19 cellular contexts compared by ENCODE assay signal in the genomic region with DNA sequence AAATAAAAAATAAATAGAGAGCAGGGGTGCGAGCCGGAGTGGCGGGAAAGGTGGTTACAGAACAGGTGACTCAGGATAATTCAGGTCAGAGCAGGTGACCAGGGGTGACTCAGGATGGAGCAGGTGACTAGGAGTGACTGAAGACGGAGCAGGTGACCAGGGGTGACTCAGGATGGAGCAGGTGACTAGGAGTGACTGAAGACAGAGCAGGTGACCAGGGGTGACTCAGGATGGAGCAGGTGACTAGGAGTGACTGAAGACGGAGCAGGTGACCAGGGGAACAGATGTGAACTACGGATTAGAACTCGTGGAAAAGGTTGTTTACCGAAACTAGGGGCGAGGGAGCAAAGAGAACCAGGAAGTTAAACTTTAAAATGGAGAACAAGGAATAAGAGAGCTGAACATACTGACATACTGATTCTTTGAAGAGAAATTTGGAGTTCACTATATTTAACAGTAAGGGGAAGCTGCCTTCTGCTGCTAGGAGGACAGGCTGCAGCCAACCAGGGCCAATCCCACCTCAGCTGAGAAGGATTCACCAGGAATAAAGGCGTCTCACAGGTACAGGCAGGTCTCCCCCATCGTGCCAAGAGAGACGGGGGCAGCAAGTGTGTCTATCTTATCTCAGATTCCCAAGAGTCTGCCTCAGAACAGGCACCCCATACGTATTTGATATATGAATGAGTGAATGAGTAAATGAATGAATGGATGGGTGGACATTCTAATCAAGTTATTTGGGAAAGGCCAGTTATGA.
A peak's percentile ranks its signal among the peaks of the same experiment; 100 is the strongest.
DNase-seq lines count a peak whose midpoint lies in the region; ATAC-seq, FAIRE-seq and TF ChIP-seq lines count a peak whose summit lies in the region.
"Had no signal": no experiment of that assay in that cellular context is flagged by ENCODE, and none has a peak within 500 bp of the region (broad histone marks: within the 10 kb centered on the region; RNA-seq: fewer than 3 reads in every experiment).

No MANE protein-coding gene starts in this region.

- intact Hi-C loops in activated CD4-positive, alpha-beta T cell treated with anti-CD3 and anti-CD28 coated beads for 36 hours (cut with DNase I, micrococcal nuclease), result no loop called here
- intact Hi-C loops in mucosa of descending colon (cut with DNase I, micrococcal nuclease), result no loop called here

- TF ChIP-seq RAD21 in H1 (IDR thresholded peaks at IDR 0.05 in 1 of 2, conservative IDR thresholded peaks at IDR 0.05 in 1 of 2; ENCODE audit: low read depth in 2 of 2, low read length in 2 of 2), result no peak

- H3K18ac ChIP-seq in H1 (ENCODE audit: extremely low read depth, low read length), result no peak overlapping the region

- H4K20me1 ChIP-seq in H1 (replicated peaks in 1 of 2; ENCODE audit: control insufficient read depth in 1 of 2, insufficient read depth in 2 of 2, low read length in 2 of 2), result no peaks in the 10 kb centered on the region

- no peaks in the 10 kb centered on the region; the same call in 1 of the 2 replicates for H3K79me1 ChIP-seq in H1 (ENCODE audit: low read depth, low read length)

- POLR2A ChIA-PET in activated CD4-positive, alpha-beta T cell treated with anti-CD3 and anti-CD28 coated beads for 36 hours (lab: Charles Lee), result no interaction called here
- POLR2A ChIA-PET in activated CD4-positive, alpha-beta T cell treated with anti-CD3 and anti-CD28 coated beads, Interleukin-2, amount 10 ng/mL, durations not matched to agents 7 days and 5 days (lab: Charles Lee), result no interaction called here
- POLR2A ChIA-PET in H1 (lab: Charles Lee; ENCODE audit: partially characterized antibody), result no interaction called here

- DNase-seq in activated CD4-positive, alpha-beta T cell treated with anti-CD3 and anti-CD28 coated beads for 36 hours, result peak; percentile 6
- DNase-seq in activated CD4-positive, alpha-beta T cell treated with anti-CD3 and anti-CD28 coated beads, Interleukin-2, amount 10 ng/mL, durations not matched to agents 7 days and 5 days, result no peak
- DNase-seq in H1 (ENCODE audit: low read depth in 1 of 2, low spot score in 2 of 2) (peak in 1 of 2 experiments; percentile 14), mucosa of descending colon (no peak), activated gamma-delta T cell (lab: John Stamatoyannopoulos, UW) (no peak), NOMO-1 treated with dmso at 0.1 percent for 144 hours (lab: John Stamatoyannopoulos, UW; ENCODE audit: unreplicated experiment) (no peak)
- DNase-seq: DMS153, EL, HFFc6, NCI-H1105 treated with DMSO at 0.1 percent for 48 hours, NCI-H1694 treated with DMSO at 0.1 percent for 48 hours, NCI-H510A treated with DMSO at 0.1 percent for 48 hours, NCI-H774, OCI-M1, SHP77 treated with DMSO at 0.1 percent for 48 hours had no signal

- no peak overlapping the region for H2BK20ac ChIP-seq in H1 (ENCODE audit: low read length)

- H3K79me2 ChIP-seq in H1 (ENCODE audit: control insufficient read depth in 1 of 2, insufficient read depth in 2 of 2, low read length in 2 of 2), result no peaks in the 10 kb centered on the region

- H3K27ac ChIP-seq in H1 (ENCODE audit: low read depth, low read length), result no peak overlapping the region

- WGBS in H1 (ENCODE audit: extremely low coverage in 1 of 2, insufficient coverage in 1 of 2, insufficient read length in 1 of 2, insufficient replicate concordance in 2 of 2, low coverage in 1 of 2, low lambda C conversion rate in 2 of 2, missing lambda C conversion rate in 1 of 2), 2 experiments, result 92% methylated on average over 13 of the region's 13 CpGs; no CpG with 5 or more reads in 1 of the 2 experiments

- H4K5ac ChIP-seq in H1 (ENCODE audit: insufficient read length, low read depth, low read length), result no peak overlapping the region

- H2BK5ac ChIP-seq in H1 (ENCODE audit: low read depth, low read length), result no peak overlapping the region

- no peaks in the 10 kb centered on the region for H3K36me3 Mint-ChIP-seq in activated CD4-positive, alpha-beta T cell treated with anti-CD3 and anti-CD28 coated beads for 36 hours (ENCODE audit: low read depth)
- no peaks in the 10 kb centered on the region for H3K36me3 Mint-ChIP-seq in activated CD4-positive, alpha-beta T cell treated with anti-CD3 and anti-CD28 coated beads, Interleukin-2, amount 10 ng/mL, durations not matched to agents 7 days and 5 days (ENCODE audit: low read depth)

- H3K56ac ChIP-seq in H1 (replicated peaks; ENCODE audit: insufficient read length, low read depth, low read length), result no peak overlapping the region

- H3K4ac ChIP-seq in H1 (replicated peaks; ENCODE audit: insufficient read length, low read depth, low read length), result no peak overlapping the region

- H4K91ac ChIP-seq in H1 (replicated peaks; ENCODE audit: insufficient read length, low read length), result no peak overlapping the region

- no peak overlapping the region for H2BK15ac ChIP-seq in H1 (ENCODE audit: low read length)

- H3K27me3 Mint-ChIP-seq in activated CD4-positive, alpha-beta T cell treated with anti-CD3 and anti-CD28 coated beads for 36 hours, result peaks cover 20% of the 10 kb centered on the region
- H3K27me3 Mint-ChIP-seq in activated CD4-positive, alpha-beta T cell treated with anti-CD3 and anti-CD28 coated beads, Interleukin-2, amount 10 ng/mL, durations not matched to agents 7 days and 5 days, result no peaks in the 10 kb centered on the region

- H3K36me3 ChIP-seq in H1 (ENCODE audit: control insufficient read depth in 2 of 4, insufficient read depth in 4 of 4, low read length in 3 of 4), result no peaks in the 10 kb centered on the region
- no peaks in the 10 kb centered on the region for H3K36me3 ChIP-seq in mucosa of descending colon (ENCODE audit: low read depth)

- no peak overlapping the region for H3K4me2 ChIP-seq in H1 (ENCODE audit: insufficient read depth in 1 of 2, low read depth in 2 of 2, low read length in 2 of 2)

- no peak for FAIRE-seq in H1 (lab: Jason Lieb, UNC)
- FAIRE-seq: GM12891, GM18507 had no signal

- TF ChIP-seq CTCF in H1 (IDR thresholded peaks at IDR 0.05; ENCODE audit: control extremely low read depth in 1 of 3, insufficient read depth in 1 of 3, low read depth in 1 of 3, low read length in 3 of 3), result no peak
- TF ChIP-seq CTCF in mucosa of descending colon (IDR thresholded peaks at IDR 0.05), result no peak

- H3K4me3 Mint-ChIP-seq in activated CD4-positive, alpha-beta T cell treated with anti-CD3 and anti-CD28 coated beads for 36 hours, result no peak overlapping the region
- H3K4me3 Mint-ChIP-seq in activated CD4-positive, alpha-beta T cell treated with anti-CD3 and anti-CD28 coated beads, Interleukin-2, amount 10 ng/mL, durations not matched to agents 7 days and 5 days, result no peak overlapping the region
- H3K4me3 Mint-ChIP-seq: B cell, HFFc6 had no signal

- no peak overlapping the region for H3K27ac Mint-ChIP-seq in activated CD4-positive, alpha-beta T cell treated with anti-CD3 and anti-CD28 coated beads for 36 hours
- no peak overlapping the region for H3K27ac Mint-ChIP-seq in activated CD4-positive, alpha-beta T cell treated with anti-CD3 and anti-CD28 coated beads, Interleukin-2, amount 10 ng/mL, durations not matched to agents 7 days and 5 days
- H3K27ac Mint-ChIP-seq: B cell, HFFc6 had no signal

- H2AK5ac ChIP-seq in H1 (ENCODE audit: low read depth, low read length), result peak overlapping the region; percentile 75; the same call in 1 of the 2 replicates

- no peaks in the 10 kb centered on the region for H3K9me3 Mint-ChIP-seq in activated CD4-positive, alpha-beta T cell treated with anti-CD3 and anti-CD28 coated beads for 36 hours (ENCODE audit: low read depth)
- peaks cover 2% of the 10 kb centered on the region for H3K9me3 Mint-ChIP-seq in activated CD4-positive, alpha-beta T cell treated with anti-CD3 and anti-CD28 coated beads, Interleukin-2, amount 10 ng/mL, durations not matched to agents 7 days and 5 days

- CTCF ChIA-PET in activated CD4-positive, alpha-beta T cell treated with anti-CD3 and anti-CD28 coated beads for 36 hours (lab: Charles Lee), result no interaction called here
- CTCF ChIA-PET in activated CD4-positive, alpha-beta T cell treated with anti-CD3 and anti-CD28 coated beads, Interleukin-2, amount 10 ng/mL, durations not matched to agents 7 days and 5 days (lab: Charles Lee), result no interaction called here
- CTCF ChIA-PET in H1 (lab: Charles Lee; ENCODE audit: partially characterized antibody), result interaction anchor here (0.8 kb wide), 1 partner anchor 8 kb away, joined by 3 read pairs; no protein-coding TSS in a partner anchor

- no peak overlapping the region for H3K14ac ChIP-seq in H1 (ENCODE audit: insufficient read length)

- H3K4me1 ChIP-seq in H1 (replicated peaks in 1 of 4; ENCODE audit: control insufficient read depth in 3 of 4, insufficient read depth in 4 of 4, low read length in 3 of 4) (no peaks in the 10 kb centered on the region), mucosa of descending colon (ENCODE audit: low read depth) (no peaks in the 10 kb centered on the region)

- no peak overlapping the region for H2AFZ ChIP-seq in H1 (ENCODE audit: low read length)

- no peak for ATAC-seq in activated CD4-positive, alpha-beta T cell treated with anti-CD3 and anti-CD28 coated beads for 36 hours
- ATAC-seq in mucosa of descending colon, result peak; percentile 19
- ATAC-seq in GM18909 (IDR thresholded peaks at IDR 0.05; ENCODE audit: poor library complexity, unreplicated experiment), result no peak

- TF ChIP-seq EP300 in H1 (IDR thresholded peaks at IDR 0.05; ENCODE audit: borderline replicate concordance in 1 of 2, low read depth in 2 of 2, low read length in 2 of 2), result no peak

- no peak overlapping the region for H2BK120ac ChIP-seq in H1 (replicated peaks; ENCODE audit: low read depth, low read length)

- no peaks in the 10 kb centered on the region; a peak in 1 of 7 replicates for H3K27me3 ChIP-seq in H1 (replicated peaks in 1 of 4; ENCODE audit: control insufficient read depth in 3 of 4, extremely low read depth in 1 of 4, insufficient read depth in 3 of 4, low read length in 3 of 4)

- no peak overlapping the region for H3K23ac ChIP-seq in H1 (ENCODE audit: insufficient read length)

- no peak overlapping the region for H2BK12ac ChIP-seq in H1 (ENCODE audit: low read depth, low read length)

- H3K9me3 ChIP-seq in H1 (ENCODE audit: insufficient read depth in 2 of 2, low read depth in 1 of 2, low read length in 1 of 2), result 0 out of 4 replicates have a peak, but pooled peaks cover 0 to 3% of the 10 kb centered on the region in 2 experiments
- H3K9me3 ChIP-seq in mucosa of descending colon, result peaks cover 6% of the 10 kb centered on the region

- no peaks in the 10 kb centered on the region for H3K23me2 ChIP-seq in H1 (ENCODE audit: low read depth, low read length)

- no peak overlapping the region for H3K9ac ChIP-seq in H1 (replicated peaks in 1 of 4; ENCODE audit: extremely low read depth in 1 of 4, low read depth in 3 of 4, low read length in 3 of 4)

- no peaks in the 10 kb centered on the region for H3K4me1 Mint-ChIP-seq in activated CD4-positive, alpha-beta T cell treated with anti-CD3 and anti-CD28 coated beads for 36 hours
- H3K4me1 Mint-ChIP-seq in activated CD4-positive, alpha-beta T cell treated with anti-CD3 and anti-CD28 coated beads, Interleukin-2, amount 10 ng/mL, durations not matched to agents 7 days and 5 days, result no peaks in the 10 kb centered on the region
- H3K4me1 Mint-ChIP-seq: B cell had no signal

- TF ChIP-seq POLR2A in H1 (IDR thresholded peaks at IDR 0.05; ENCODE audit: control extremely low read depth in 1 of 2, low read depth in 2 of 2, low read length in 2 of 2), result no peak

- no peak overlapping the region for H3K4me3 ChIP-seq in H1 (ENCODE audit: extremely low read depth in 1 of 4, insufficient read depth in 2 of 4, low read depth in 3 of 4, low read length in 4 of 4)
- H3K4me3 ChIP-seq in mucosa of descending colon, result no peak overlapping the region

- H4K8ac ChIP-seq in H1 (ENCODE audit: extremely low read depth, insufficient read depth, low read length), result no peak overlapping the region
